Comparison of ENCODE assay signal across 15 cellular contexts in genomic region chr22:32574397-32574796, GRCh38.
DNase-seq lines count a peak whose midpoint lies in the region; ATAC-seq and TF ChIP-seq lines count a peak whose summit lies in the region.
"Had no signal": no experiment of that assay in that cellular context is flagged by ENCODE, and none has a peak within 500 bp of the region (broad histone marks: within the 10 kb centered on the region; RNA-seq: fewer than 3 reads in every experiment).

No MANE protein-coding gene starts in this region.

- CTCF ChIA-PET in mammary epithelial cell (lab: Charles Lee; ENCODE audit: low non-redundant PET): no interaction called here

- H3K27ac ChIP-seq in mammary epithelial cell (ENCODE audit: insufficient read depth, low read depth, low read length): no peak overlapping the region
- H3K27ac ChIP-seq in GM23248: no peak overlapping the region
- H3K27ac ChIP-seq: 22Rv1, C4-2B, colonic mucosa had no signal

- no TSS peak for BruUV-seq in mammary epithelial cell (replicated peaks; lab: Mats Ljungman, UMichigan)

- in situ Hi-C loops in mammary epithelial cell (cut with MboI; ENCODE audit: low sequenced_read_pairs in 2 of 2): no loop called here
- in situ Hi-C loops in GM23248 (cut with MboI): no loop called here

- H3K79me2 ChIP-seq in mammary epithelial cell (ENCODE audit: insufficient read depth, low read length) (no peaks in the 10 kb centered on the region), GM23248 (ENCODE audit: insufficient read depth) (no peaks in the 10 kb centered on the region)

- WGBS in mammary epithelial cell (ENCODE audit: low coverage, missing lambda C conversion rate): 13% methylated on average over 6 of the region's 6 CpGs
- WGBS in GM23248 (ENCODE audit: low coverage in 1 of 2, low lambda C conversion rate in 2 of 2, missing lambda C conversion rate in 2 of 2), 2 experiments: 95 to 98% methylated on average over 6 of the region's 6 CpGs

- H3K4me2 ChIP-seq in mammary epithelial cell (ENCODE audit: insufficient read depth, low read depth, low read length) (no peak overlapping the region), GM23248 (ENCODE audit: unreplicated experiment) (no peak overlapping the region)

- no peaks in the 10 kb centered on the region for H3K27me3 ChIP-seq in mammary epithelial cell (ENCODE audit: insufficient read depth, low read length)
- no peaks in the 10 kb centered on the region for H3K27me3 ChIP-seq in GM23248 (replicated peaks; ENCODE audit: insufficient read depth)
- H3K27me3 ChIP-seq: colonic mucosa had no signal

- H3K36me3 ChIP-seq in mammary epithelial cell (ENCODE audit: insufficient read depth, low read length) (no peaks in the 10 kb centered on the region), GM23248 (ENCODE audit: low read depth) (no peaks in the 10 kb centered on the region)
- H3K36me3 ChIP-seq: colonic mucosa had no signal

- H3K4me1 ChIP-seq in mammary epithelial cell (ENCODE audit: insufficient read depth, low read length): peaks cover 6% of the 10 kb centered on the region
- peaks cover 3% of the 10 kb centered on the region; the same call in 1 of the 2 replicates for H3K4me1 ChIP-seq in GM23248 (ENCODE audit: insufficient read depth)
- H3K4me1 ChIP-seq: colonic mucosa had no signal

- ATAC-seq in sciatic nerve (peak; percentile 46), HG03108 (IDR thresholded peaks at IDR 0.05; ENCODE audit: unreplicated experiment) (no peak)

- H3K9ac ChIP-seq in mammary epithelial cell (ENCODE audit: insufficient read depth, low read length): no peak overlapping the region
- no peak overlapping the region for H3K9ac ChIP-seq in GM23248

- intact Hi-C loops in mammary epithelial cell (cut with micrococcal nuclease) (no loop called here), sciatic nerve (cut with DNase I) (no loop called here)

- H4K20me1 ChIP-seq in mammary epithelial cell (ENCODE audit: insufficient read depth, low read length) (no peaks in the 10 kb centered on the region), GM23248 (ENCODE audit: insufficient read depth) (no peaks in the 10 kb centered on the region)

- no peak overlapping the region for H3K4me3 ChIP-seq in mammary epithelial cell (replicated peaks in 1 of 3; ENCODE audit: insufficient read depth in 1 of 3, low read depth in 2 of 3, low read length in 3 of 3)
- H3K4me3 ChIP-seq in GM23248: no peak overlapping the region
- H3K4me3 ChIP-seq: colonic mucosa had no signal

- dilution Hi-C loops in mammary epithelial cell (cut with HindIII; ENCODE audit: low sequenced_read_pairs): no loop called here

- TF ChIP-seq CTCF in mammary epithelial cell (conservative IDR thresholded peaks at IDR 0.05 in 1 of 2, IDR thresholded peaks at IDR 0.05 in 1 of 2; ENCODE audit: extremely low read depth in 1 of 2, insufficient read depth in 1 of 2, low read depth in 1 of 2, low read length in 2 of 2): peak in 1 of 2 donors; percentile 7

- DNase-seq in NCI-H1694 treated with DMSO at 0.1 percent for 48 hours (lab: John Stamatoyannopoulos, UW) (peak; percentile 21), NCI-H1694 (lab: John Stamatoyannopoulos, UW) (no peak), RPMI7951 (ENCODE audit: low read depth) (peak; percentile 90), mammary epithelial cell (peak; percentile 72), sciatic nerve (ENCODE audit: low spot score) (no peak), DMS114 treated with DMSO at 0.1 percent for 48 hours (lab: John Stamatoyannopoulos, UW; ENCODE audit: unreplicated experiment) (no peak), GM23248 (no peak)
- DNase-seq: colonic mucosa; GOT3; NCI-H774; occipital lobe; stimulated activated CD4-positive, alpha-beta T cell treated with anti-CD3 and anti-CD28 coated beads, Interleukin-2, amount 100 ng/mL, for 48 hours had no signal

- H3K9me3 ChIP-seq in mammary epithelial cell (replicated peaks; ENCODE audit: insufficient read depth, low read length): no peaks in the 10 kb centered on the region
- no peaks in the 10 kb centered on the region for H3K9me3 ChIP-seq in GM23248 (ENCODE audit: low read depth)
- H3K9me3 ChIP-seq: colonic mucosa had no signal

- no peaks in the 10 kb centered on the region for H3F3A ChIP-seq in GM23248 (ENCODE audit: insufficient read depth)

- H3K9me2 ChIP-seq in GM23248 (ENCODE audit: insufficient read depth): no peaks in the 10 kb centered on the region

- H2AFZ ChIP-seq in mammary epithelial cell (ENCODE audit: low read depth, low read length) (no peak overlapping the region), GM23248 (no peak overlapping the region)

Comparison
In these comparisons a context has a peak if more than half of its experiments do, and no peak if none do; other contexts are left out.
1. DNase-seq: peak in NCI-H1694 treated with DMSO at 0.1 percent for 48 hours (single experiment), RPMI7951 (single experiment) and mammary epithelial cell (single experiment); none in NCI-H1694 (single experiment), sciatic nerve (single experiment), DMS114 treated with DMSO at 0.1 percent for 48 hours (single experiment) and GM23248 (single experiment).